8 cellular contexts compared by ENCODE assay signal in the genomic region with DNA sequence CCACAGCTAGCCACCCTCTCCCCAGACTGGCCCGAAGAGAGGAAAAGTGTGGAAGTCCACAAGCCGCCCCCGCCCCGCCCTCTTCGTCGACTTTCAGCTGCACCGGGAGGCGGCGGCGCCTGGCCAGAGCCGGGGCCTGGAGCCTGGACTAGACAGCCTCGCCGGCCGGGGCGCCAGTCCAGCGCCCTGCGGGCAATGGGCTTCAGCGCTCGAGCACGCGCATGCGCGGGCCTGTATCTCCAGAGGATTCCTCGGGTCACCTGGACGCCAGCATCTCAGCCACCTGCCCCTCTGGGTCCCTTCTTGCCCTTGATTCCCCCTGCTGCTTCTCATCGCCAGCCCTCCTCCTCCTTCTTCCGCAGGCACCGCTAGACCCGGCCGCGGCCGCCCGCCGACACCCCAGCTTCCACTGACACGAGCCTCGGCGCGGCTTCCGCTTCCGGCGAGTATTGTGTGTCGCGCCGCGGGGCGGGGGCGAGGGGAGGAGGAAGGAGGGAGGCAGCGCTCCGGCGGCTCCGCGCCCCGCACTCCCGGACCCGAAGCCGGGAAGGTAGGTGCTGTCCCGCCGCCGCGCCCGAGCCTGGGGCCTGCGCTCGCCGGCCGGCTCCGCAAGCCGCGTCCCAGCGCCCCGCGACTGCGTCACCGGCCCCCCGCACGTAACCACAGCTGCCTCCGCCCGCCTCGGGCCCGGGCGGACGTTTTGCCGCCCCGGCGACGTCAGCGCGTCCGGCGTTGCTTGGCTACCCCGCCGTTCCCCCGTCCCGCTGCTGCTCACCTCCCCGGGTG. TPM values are rescaled to one million over a fixed set of nuclear protein-coding genes. Genes with fewer than 3 reads are reported as not detected.
DNase-seq lines count a peak whose midpoint lies in the region; ATAC-seq and TF ChIP-seq lines count a peak whose summit lies in the region.

TRIM39 (plus strand) TSS at position 482 of the 786 bp plus-strand sequence. CDS start 2,391 bp downstream, outside the sequence.

- intact Hi-C loops in spleen (cut with DNase I; ENCODE audit: low total_unique reads), result no loop called here

- 0 to 1% (median 1%) methylated on average over 28 to 94 of the region's 94 CpGs for WGBS in spleen, 5 donors

- peak within 1 kb of the TSS; percentile 96 to 100 (median 99) for H3K27ac ChIP-seq in spleen

- in situ Hi-C loops in GM18951 (cut with MboI; ENCODE audit: low sequenced_read_pairs, unreplicated experiment), result no loop called here

- DNase-seq in AG08396 (ENCODE audit: low spot score) (peak; percentile 94), NCI-H446 (lab: John Stamatoyannopoulos, UW) (peak; percentile 72 to 79), cardiac fibroblast (ENCODE audit: low read depth in 2 of 2) (peak; percentile 78 to 87), inferior parietal cortex (ENCODE audit: extremely low spot score) (peak; percentile 90), spleen (peak; percentile 99)
- DNase-seq in activated CD4-positive, CD25-positive, alpha-beta regulatory T cell (lab: John Stamatoyannopoulos, UW), result peak; percentile 73 to 88 (median 78)

- no peaks in the 10 kb centered on the region for H3K27me3 ChIP-seq in spleen (replicated peaks in 1 of 7)

- H3K9me3 ChIP-seq in spleen, result no peaks in the 10 kb centered on the region

- TF ChIP-seq CTCF in cardiac fibroblast (IDR thresholded peaks at IDR 0.05; ENCODE audit: low read depth, low read length), result no peak
- peak in 2 of 11 experiments; percentile 8 to 42 for TF ChIP-seq CTCF in spleen (IDR thresholded peaks at IDR 0.05 in 8 of 11, conservative IDR thresholded peaks at IDR 0.05 in 3 of 11)

- peak; percentile 80 for TF ChIP-seq POLR2A in GM18951 (IDR thresholded peaks at IDR 0.05; ENCODE audit: extremely low read depth, insufficient read depth, insufficient read length)
- peak in 2 of 3 donors; percentile 75 to 79 for TF ChIP-seq POLR2A in spleen (IDR thresholded peaks at IDR 0.05)

- ATAC-seq in HG03159 (IDR thresholded peaks at IDR 0.05; ENCODE audit: unreplicated experiment), result peak; percentile 78

- peaks cover 23 to 80% (median 53%) of the 10 kb centered on the region in 6 donors for H3K4me1 ChIP-seq in spleen

- H3K36me3 ChIP-seq in spleen, result peaks cover 0 to 28% (median 24%) of the 10 kb centered on the region in 6 donors

- H3K4me3 ChIP-seq in cardiac fibroblast (replicated peaks in 1 of 2; ENCODE audit: low read depth in 2 of 2, low read length in 2 of 2) (peak within 1 kb of the TSS; percentile 84 to 91), spleen (peak within 1 kb of the TSS; percentile 69 to 97 (median 92))

RNA-seq across cellular contexts. Expression of gene TRIM39, which starts in this region (rescaled TPM):
- 10 to 100 TPM; 15.7 to 24.5 (median 18.7) TPM for total RNA-seq in spleen
- 10 to 100 TPM in 2 of 3 donors, 1 to 10 TPM in 1; 6.9 to 12.1 (median 11.7) TPM for polyA plus RNA-seq in spleen

Comparison
In these comparisons a context has a peak if more than half of its experiments do, and no peak if none do; other contexts are left out.
1. Peak in every context shown above with its lines: DNase-seq, ATAC-seq, H3K4me3 ChIP-seq and H3K27ac ChIP-seq.